In the genomic region with DNA sequence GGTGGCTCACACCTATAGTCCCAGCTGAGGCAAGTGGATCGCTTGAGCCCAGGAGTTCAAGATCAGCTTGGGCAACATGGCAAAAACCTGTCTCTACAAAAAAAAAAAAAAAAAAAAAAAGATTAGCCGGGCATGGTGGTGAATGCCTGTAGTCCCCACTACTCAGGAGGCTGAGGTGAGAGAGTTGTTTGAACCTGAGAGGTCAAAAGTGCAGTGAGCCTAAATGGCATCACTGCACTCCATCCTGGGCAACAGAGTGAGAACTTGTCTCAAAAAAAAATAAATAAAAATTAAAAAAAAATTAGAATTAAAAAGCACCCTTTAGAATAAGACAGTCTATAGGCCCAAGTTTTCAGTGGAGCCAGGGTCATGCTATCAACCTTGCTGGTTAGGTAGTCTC, we compare ENCODE assay signal across 18 cellular contexts.
A peak's percentile ranks its signal among the peaks of the same experiment; 100 is the strongest.
DNase-seq lines count a peak whose midpoint lies in the region; ATAC-seq and TF ChIP-seq lines count a peak whose summit lies in the region.
"Had no signal": no experiment of that assay in that cellular context is flagged by ENCODE, and none has a peak within 500 bp of the region (broad histone marks: within the 10 kb centered on the region; RNA-seq: fewer than 3 reads in every experiment).

No MANE protein-coding gene starts in this region.

- peak overlapping the region in 7 of 8 donors; percentile 34 to 99 (median 94) for H3K27ac Mint-ChIP-seq in CD8-positive, alpha-beta memory T cell
- peak overlapping the region; percentile 79 for H3K27ac Mint-ChIP-seq in activated naive CD8-positive, alpha-beta T cell treated with anti-CD3 and anti-CD28 coated beads, Interleukin-2, amount 50 U/mL, for 24 hours

- H2AFZ ChIP-seq in OCI-LY7 (ENCODE audit: low read length), result no peak overlapping the region

- H4K20me1 ChIP-seq in OCI-LY7 (ENCODE audit: insufficient read depth, low read length), result no peaks in the 10 kb centered on the region

- no TSS peak for BruUV-seq in OCI-LY7 (replicated peaks; lab: Mats Ljungman, UMichigan)

- H3K4me3 ChIP-seq in CD8-positive, alpha-beta memory T cell (ENCODE audit: low read length), result no peak overlapping the region
- no peak overlapping the region for H3K4me3 ChIP-seq in OCI-LY7 (ENCODE audit: low read depth, low read length, poor library complexity, severe bottlenecking)
- H3K4me3 ChIP-seq: left lung, tibial nerve had no signal

- H3K4me3 Mint-ChIP-seq in CD8-positive, alpha-beta memory T cell, result peak overlapping the region in 2 of 7 donors; percentile 47 to 56
- H3K4me3 Mint-ChIP-seq in activated naive CD8-positive, alpha-beta T cell treated with anti-CD3 and anti-CD28 coated beads, Interleukin-2, amount 50 U/mL, for 24 hours, result no peak overlapping the region

- H3K4me1 ChIP-seq in CD8-positive, alpha-beta memory T cell (ENCODE audit: insufficient read depth, low read length), result peaks cover 34% of the 10 kb centered on the region
- H3K4me1 ChIP-seq in OCI-LY7 (ENCODE audit: insufficient read depth, low read length, poor library complexity, severe bottlenecking), result peaks cover under 1% of the 10 kb centered on the region
- H3K4me1 ChIP-seq: BE2C had no signal

- no peaks in the 10 kb centered on the region for H3K9me2 ChIP-seq in OCI-LY7 (ENCODE audit: insufficient read depth, low read length)

- H3K9me3 Mint-ChIP-seq in CD8-positive, alpha-beta memory T cell, result no peaks in the 10 kb centered on the region
- no peaks in the 10 kb centered on the region for H3K9me3 Mint-ChIP-seq in activated naive CD8-positive, alpha-beta T cell treated with anti-CD3 and anti-CD28 coated beads, Interleukin-2, amount 50 U/mL, for 24 hours

- POLR2A ChIA-PET in CD8-positive, alpha-beta memory T cell (lab: Charles Lee), result no interaction called here
- POLR2A ChIA-PET in OCI-LY7 (lab: Charles Lee), result interaction anchor here (0.7 to 1.6 kb wide), 3 partner anchors 8 to 41 kb away, joined by 3 to 6 read pairs (median 3); no protein-coding TSS in a partner anchor

- H3K36me3 ChIP-seq in CD8-positive, alpha-beta memory T cell (ENCODE audit: insufficient read depth, low read length), result no peaks in the 10 kb centered on the region
- H3K36me3 ChIP-seq in OCI-LY7 (ENCODE audit: insufficient read depth, low read length), result no peaks in the 10 kb centered on the region
- H3K36me3 ChIP-seq: BE2C, brain microvascular endothelial cell, left lung, tibial nerve had no signal

- DNase-seq in CD8-positive, alpha-beta memory T cell, result no peak
- no peak for DNase-seq in activated naive CD8-positive, alpha-beta T cell treated with anti-CD3 and anti-CD28 coated beads, Interleukin-2, amount 50 U/mL, for 24 hours
- DNase-seq in GM20000 (ENCODE audit: low spot score), result no peak
- no peak for DNase-seq in SK-N-DZ (ENCODE audit: low spot score)
- no peak for DNase-seq in activated CD4-positive, CD25-positive, alpha-beta regulatory T cell treated with anti-CD3 and anti-CD28 coated beads, Interleukin-2, amount 50 U/mL, for 72 hours
- no peak for DNase-seq in OCI-LY7 (ENCODE audit: low spot score)
- DNase-seq: activated CD4-positive, alpha-beta T cell treated with anti-CD3 and anti-CD28 coated beads for 1 hour; BE2C; brain microvascular endothelial cell; DND-41; left lung; NCI-H1694; NCI-H446; retina had no signal

- H3K4me1 Mint-ChIP-seq in CD8-positive, alpha-beta memory T cell, result peaks cover 38 to 68% (median 47%) of the 10 kb centered on the region in 3 donors
- H3K4me1 Mint-ChIP-seq in activated naive CD8-positive, alpha-beta T cell treated with anti-CD3 and anti-CD28 coated beads, Interleukin-2, amount 50 U/mL, for 24 hours, result peaks cover 71% of the 10 kb centered on the region

- peaks cover 0 to 2% of the 10 kb centered on the region in 2 donors for H3K27me3 Mint-ChIP-seq in CD8-positive, alpha-beta memory T cell
- H3K27me3 Mint-ChIP-seq in activated naive CD8-positive, alpha-beta T cell treated with anti-CD3 and anti-CD28 coated beads, Interleukin-2, amount 50 U/mL, for 24 hours, result no peaks in the 10 kb centered on the region

- no peaks in the 10 kb centered on the region for H3K9me3 ChIP-seq in CD8-positive, alpha-beta memory T cell (ENCODE audit: low read length)
- no peaks in the 10 kb centered on the region for H3K9me3 ChIP-seq in OCI-LY7 (ENCODE audit: low read length)
- H3K9me3 ChIP-seq: BE2C, left lung, tibial nerve had no signal

- H3K27me3 ChIP-seq in CD8-positive, alpha-beta memory T cell (ENCODE audit: insufficient read depth, low read length, poor library complexity, severe bottlenecking), result no peaks in the 10 kb centered on the region
- H3K27me3 ChIP-seq: BE2C, brain microvascular endothelial cell, left lung, tibial nerve had no signal

- CTCF ChIA-PET in CD8-positive, alpha-beta memory T cell (lab: Charles Lee), result interaction anchor here (1.4 kb wide), 1 partner anchor 10 kb away, joined by 3 read pairs; no protein-coding TSS in a partner anchor
- CTCF ChIA-PET in OCI-LY7 (lab: Charles Lee; ENCODE audit: unreplicated experiment), result no interaction called here

- no peak overlapping the region for H3K4me2 ChIP-seq in OCI-LY7 (ENCODE audit: low read length)

- no peak for TF ChIP-seq CTCF in GM20000 (IDR thresholded peaks at IDR 0.05; ENCODE audit: extremely low read depth, missing control alignments)
- TF ChIP-seq CTCF in OCI-LY7 (conservative IDR thresholded peaks at IDR 0.05; ENCODE audit: low read length), result no peak

- no peak overlapping the region for H3K27ac ChIP-seq in CD8-positive, alpha-beta memory T cell (ENCODE audit: low read depth, low read length)
- H3K27ac ChIP-seq in OCI-LY7 (ENCODE audit: low read depth, low read length, poor library complexity, severe bottlenecking), result no peak overlapping the region
- H3K27ac ChIP-seq: brain microvascular endothelial cell, KMS-11, left lung, tibial nerve had no signal

- H3K36me3 Mint-ChIP-seq in CD8-positive, alpha-beta memory T cell, result no peaks in the 10 kb centered on the region
- no peaks in the 10 kb centered on the region for H3K36me3 Mint-ChIP-seq in activated naive CD8-positive, alpha-beta T cell treated with anti-CD3 and anti-CD28 coated beads, Interleukin-2, amount 50 U/mL, for 24 hours (ENCODE audit: low read depth)

- ATAC-seq in GM19438 (IDR thresholded peaks at IDR 0.05; ENCODE audit: low read depth, unreplicated experiment) (peak; percentile 6), HG03571 (IDR thresholded peaks at IDR 0.05; ENCODE audit: unreplicated experiment) (peak; percentile 6)
- no peak for ATAC-seq in activated naive CD8-positive, alpha-beta T cell treated with anti-CD3 and anti-CD28 coated beads, Interleukin-2, amount 50 U/mL, for 24 hours
- ATAC-seq: left lung had no signal

- H3K79me2 ChIP-seq in OCI-LY7 (ENCODE audit: insufficient read depth, low read depth, low read length), result no peaks in the 10 kb centered on the region

- intact Hi-C loops in OCI-LY7 (cut with micrococcal nuclease; ENCODE audit: unreplicated experiment), result no loop called here
